In the genomic region with DNA sequence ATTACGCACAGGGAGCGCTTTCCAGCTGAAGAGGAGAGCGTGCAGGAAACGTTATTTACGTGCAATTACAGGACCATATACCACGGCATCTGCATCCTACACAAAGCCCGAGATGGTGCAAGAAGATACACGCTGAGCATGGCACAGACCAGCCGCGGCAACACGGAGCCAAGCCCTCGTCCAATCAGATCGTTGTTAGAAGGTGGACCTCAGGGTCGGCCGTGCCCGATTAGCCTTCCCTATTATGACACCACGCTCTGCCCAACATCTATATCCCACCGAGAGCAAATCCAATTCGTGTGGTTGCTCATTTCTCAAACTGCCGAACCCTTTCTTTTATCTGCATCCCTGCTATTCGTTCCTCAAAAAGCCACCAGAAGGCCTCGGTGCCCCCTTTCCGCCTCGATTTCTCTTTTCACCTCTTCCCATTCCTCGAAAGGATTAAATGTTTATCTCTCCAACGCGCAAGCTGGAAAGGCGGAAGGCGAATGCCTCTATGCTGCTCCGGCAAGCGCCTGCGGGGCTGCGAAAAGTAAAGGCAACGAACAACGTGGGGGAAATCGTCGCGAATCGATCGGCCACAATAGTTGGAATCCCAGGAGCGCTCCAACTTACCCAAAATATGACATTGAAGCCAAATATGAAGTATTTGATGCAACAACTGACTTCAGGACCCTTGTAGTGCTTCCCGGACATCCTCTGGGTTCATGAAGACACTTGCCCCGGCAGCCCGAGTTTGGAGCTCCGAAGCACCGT, we compare ENCODE assay signal across 8 cellular contexts. TPM values are rescaled to one million over a fixed set of nuclear protein-coding genes. Genes with fewer than 3 reads are reported as not detected.
DNase-seq lines count a peak whose midpoint lies in the region; ATAC-seq and TF ChIP-seq lines count a peak whose summit lies in the region.

No MANE protein-coding gene starts in this region.

- WGBS in right cardiac atrium = under 1% methylated on average over 46 of the region's 46 CpGs

- POLR2A ChIA-PET in AG04450 (lab: Yijun Ruan, JAX) = interaction anchor here (0.6 to 1.2 kb wide), 9 partner anchors 51 to 428 kb away, joined by 3 to 5 read pairs (median 3); no protein-coding TSS in a partner anchor

- H3K4me3 ChIP-seq in AG04450 (ENCODE audit: low read depth, low read length) (peak overlapping the region; percentile 97), SJCRH30 (peak overlapping the region; percentile 66), right cardiac atrium (ENCODE audit: low read length) (peak overlapping the region; percentile 60)

- CTCF ChIA-PET in AG04450 (lab: Charles Lee) = interaction anchor here (0.7 to 3.4 kb wide), 3 partner anchors 131 to 271 kb away, joined by 3 to 30 read pairs (median 7); partner anchors contain the start of gene EIF4E

- DNase-seq in AG04450 (ENCODE audit: low read depth, low spot score) (no peak), HK-2 (ENCODE audit: unreplicated experiment) (peak; percentile 68), SJCRH30 (peak; percentile 72 to 84), anterior cingulate cortex (lab: John Stamatoyannopoulos, UW) (peak in 56 of 58 donors; percentile 8 to 87 (median 64)), right cardiac atrium (peak in 2 of 3 donors; percentile 18 to 64), pulmonary artery endothelial cell (ENCODE audit: low read depth, low spot score) (peak; percentile 37), HPDE6-E6E7 (ENCODE audit: extremely low spot score) (no peak)

- H3K9me3 ChIP-seq in AG04450 (ENCODE audit: control insufficient read depth, insufficient read depth, low read length) (no peaks in the 10 kb centered on the region; the same call in 1 of the 2 replicates), SJCRH30 (replicated peaks) (no peaks in the 10 kb centered on the region), right cardiac atrium (ENCODE audit: control insufficient read depth, low read length) (no peaks in the 10 kb centered on the region)

- intact Hi-C loops in right cardiac atrium (cut with DNase I) = no loop called here

- no peak for TF ChIP-seq CTCF in AG04450 (IDR thresholded peaks at IDR 0.05; ENCODE audit: low read depth, low read length)

- ATAC-seq in GM19023 (IDR thresholded peaks at IDR 0.05; ENCODE audit: unreplicated experiment) (peak; percentile 18), right cardiac atrium (peak; percentile 10 to 41)

- H3K27me3 ChIP-seq in AG04450 (ENCODE audit: control insufficient read depth, insufficient read depth, low read length) = no peaks in the 10 kb centered on the region
- no peaks in the 10 kb centered on the region for H3K27me3 ChIP-seq in SJCRH30
- no peaks in the 10 kb centered on the region for H3K27me3 ChIP-seq in right cardiac atrium (ENCODE audit: control insufficient read depth, insufficient read depth)

- peaks cover 3% of the 10 kb centered on the region; the same call in 1 of the 2 replicates for H3K4me1 ChIP-seq in SJCRH30
- H3K4me1 ChIP-seq in right cardiac atrium (ENCODE audit: control insufficient read depth, insufficient read depth, low read length) = no peaks in the 10 kb centered on the region

- H3K36me3 ChIP-seq in SJCRH30 = no peaks in the 10 kb centered on the region

- H3K27ac ChIP-seq in AG04450 (ENCODE audit: low read depth, low read length) (peak overlapping the region; percentile 80), SJCRH30 (peak overlapping the region; percentile 35; the same call in 1 of the 2 replicates), right cardiac atrium (ENCODE audit: low read length) (no peak overlapping the region)

RNA-seq across cellular contexts. Expression of gene TSPAN5, which starts 0.7 kb away (rescaled TPM):
- 146 and 190 TPM in 2 replicates for polyA plus RNA-seq in AG04450 (2011; rRNA removed)
- 93.9 and 107 TPM in 2 replicates for polyA minus RNA-seq in AG04450 (2011; rRNA and poly(A)+ RNA removed)
- 24.6 and 27.2 TPM in 2 replicates for total RNA-seq in SJCRH30 (2014; rRNA removed; shearing (Covaris generic))
- 1 to 10 TPM; 1.5 to 2.5 (median 2.1) TPM for total RNA-seq in right cardiac atrium
- polyA plus RNA-seq in right cardiac atrium = 1.2 TPM
- total RNA-seq in pulmonary artery endothelial cell = 46.7 and 48.3 TPM in 2 replicates

Comparison
In these comparisons a context has a peak if more than half of its experiments do, and no peak if none do; other contexts are left out.
1. DNase-seq: peak in HK-2 (single experiment), SJCRH30 (2 of 2), anterior cingulate cortex (56 of 58), right cardiac atrium (2 of 3) and pulmonary artery endothelial cell (single experiment); none in AG04450 (single experiment) and HPDE6-E6E7 (single experiment).
2. Peak in every context shown above with its lines, with median percentiles within 50 percentile points of each other: H3K4me3 ChIP-seq.